In the genomic region with DNA sequence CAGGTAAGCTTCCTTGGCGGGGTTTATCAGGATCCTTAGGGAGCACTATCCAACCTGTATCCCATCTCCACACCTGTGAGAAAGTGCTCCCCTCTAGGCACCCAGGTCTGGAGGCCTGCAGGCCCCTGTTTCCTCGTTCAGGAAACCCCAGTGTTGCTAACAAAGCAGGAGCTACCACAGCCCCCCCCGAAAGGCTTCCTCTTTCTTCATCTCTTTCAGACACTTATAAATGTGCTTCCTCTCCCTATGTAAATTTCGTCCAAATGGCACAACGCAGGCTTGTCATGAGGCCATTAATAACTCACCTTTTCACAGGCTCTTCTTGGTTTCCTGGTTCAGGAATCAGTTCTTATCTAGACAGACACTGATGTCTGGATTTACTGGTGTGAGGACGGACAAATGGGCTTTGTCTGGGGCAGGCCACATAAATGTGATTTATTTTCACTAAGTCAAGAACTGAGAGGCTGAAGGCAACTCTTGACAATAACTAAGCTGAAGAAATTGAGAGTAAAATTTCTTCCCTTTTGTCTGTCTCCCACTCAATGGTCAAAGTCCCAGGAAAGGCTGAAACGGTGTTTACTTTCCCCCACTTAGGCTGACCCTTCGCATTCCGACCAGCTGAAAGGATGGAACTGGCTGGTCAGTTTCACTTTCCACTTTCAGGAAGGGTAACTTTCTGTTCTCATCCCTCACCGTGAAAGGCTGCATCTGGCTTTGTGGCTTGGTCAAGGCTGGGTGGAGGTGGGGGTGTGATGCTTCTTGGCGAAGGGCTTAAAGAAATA, we compare ENCODE assay signal across 1 cellular context.
A peak's percentile ranks its signal among the peaks of the same experiment; 100 is the strongest.
TF ChIP-seq lines count a peak whose summit lies in the region.

No MANE protein-coding gene starts in this region.

TF ChIP-seq in HepG2, 621 proteins besides CTCF, POLR2A, EP300 and RAD21 (continued from another document and continues in another):
- TF ChIP-seq, protein P1, sequence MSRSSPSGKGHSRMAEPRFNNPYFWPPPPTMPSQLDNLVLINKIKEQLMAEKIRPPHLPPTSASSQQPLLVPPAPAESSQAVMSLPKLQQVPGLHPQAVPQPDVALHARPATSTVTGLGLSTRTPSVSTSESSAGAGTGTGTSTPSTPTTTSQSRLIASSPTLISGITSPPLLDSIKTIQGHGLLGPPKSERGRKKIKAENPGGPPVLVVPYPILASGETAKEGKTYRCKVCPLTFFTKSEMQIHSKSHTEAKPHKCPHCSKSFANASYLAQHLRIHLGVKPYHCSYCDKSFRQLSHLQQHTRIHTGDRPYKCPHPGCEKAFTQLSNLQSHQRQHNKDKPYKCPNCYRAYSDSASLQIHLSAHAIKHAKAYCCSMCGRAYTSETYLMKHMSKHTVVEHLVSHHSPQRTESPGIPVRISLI (CRISPR knock-in tag; IDR thresholded peaks at IDR 0.05; ENCODE audit: borderline replicate concordance): peak; percentile 49; the same call in 1 of the 2 replicates
- TF ChIP-seq, protein P2, sequence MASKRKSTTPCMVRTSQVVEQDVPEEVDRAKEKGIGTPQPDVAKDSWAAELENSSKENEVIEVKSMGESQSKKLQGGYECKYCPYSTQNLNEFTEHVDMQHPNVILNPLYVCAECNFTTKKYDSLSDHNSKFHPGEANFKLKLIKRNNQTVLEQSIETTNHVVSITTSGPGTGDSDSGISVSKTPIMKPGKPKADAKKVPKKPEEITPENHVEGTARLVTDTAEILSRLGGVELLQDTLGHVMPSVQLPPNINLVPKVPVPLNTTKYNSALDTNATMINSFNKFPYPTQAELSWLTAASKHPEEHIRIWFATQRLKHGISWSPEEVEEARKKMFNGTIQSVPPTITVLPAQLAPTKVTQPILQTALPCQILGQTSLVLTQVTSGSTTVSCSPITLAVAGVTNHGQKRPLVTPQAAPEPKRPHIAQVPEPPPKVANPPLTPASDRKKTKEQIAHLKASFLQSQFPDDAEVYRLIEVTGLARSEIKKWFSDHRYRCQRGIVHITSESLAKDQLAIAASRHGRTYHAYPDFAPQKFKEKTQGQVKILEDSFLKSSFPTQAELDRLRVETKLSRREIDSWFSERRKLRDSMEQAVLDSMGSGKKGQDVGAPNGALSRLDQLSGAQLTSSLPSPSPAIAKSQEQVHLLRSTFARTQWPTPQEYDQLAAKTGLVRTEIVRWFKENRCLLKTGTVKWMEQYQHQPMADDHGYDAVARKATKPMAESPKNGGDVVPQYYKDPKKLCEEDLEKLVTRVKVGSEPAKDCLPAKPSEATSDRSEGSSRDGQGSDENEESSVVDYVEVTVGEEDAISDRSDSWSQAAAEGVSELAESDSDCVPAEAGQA (IDR thresholded peaks at IDR 0.05; ENCODE audit: low read depth): no peak; the same call in 1 of the 2 replicates
- TF ChIP-seq, protein P2 (CRISPR knock-in tag; IDR thresholded peaks at IDR 0.05; ENCODE audit: borderline replicate concordance): no peak
- TF ChIP-seq MAZ (IDR thresholded peaks at IDR 0.05; ENCODE audit: borderline replicate concordance, low read depth, low read length) (no peak), MAZ (CRISPR knock-in tag; IDR thresholded peaks at IDR 0.05; ENCODE audit: low read depth) (0 out of 2 replicates have a peak, but pooled peaks have one; percentile 26), RBAK (CRISPR knock-in tag; IDR thresholded peaks at IDR 0.05) (no peak), SOX13 (IDR thresholded peaks at IDR 0.05) (peak; percentile 68; the same call in 1 of the 2 replicates), SOX13 (CRISPR knock-in tag; conservative IDR thresholded peaks at IDR 0.05 in 1 of 2, IDR thresholded peaks at IDR 0.05 in 1 of 2) (peak in 1 of 2 experiments; percentile 91; a peak in 2 of 4 replicates), DPF2 (CRISPR knock-in tag; IDR thresholded peaks at IDR 0.05; ENCODE audit: borderline replicate concordance, low read depth) (peak; percentile 77; the same call in 1 of the 2 replicates), TAF15 (IDR thresholded peaks at IDR 0.05; ENCODE audit: low read depth, low read length, poor library complexity, severe bottlenecking) (no peak), NCOA2 (CRISPR knock-in tag; IDR thresholded peaks at IDR 0.05) (no peak), ZNF264 (CRISPR knock-in tag; IDR thresholded peaks at IDR 0.05) (no peak), ZNF331 (CRISPR knock-in tag; IDR thresholded peaks at IDR 0.05) (peak; percentile 75; the same call in 1 of the 2 replicates), ZFP37 (CRISPR knock-in tag; IDR thresholded peaks at IDR 0.05; ENCODE audit: borderline replicate concordance) (no peak), CREB1 (IDR thresholded peaks at IDR 0.05) (no peak), CREB1 (CRISPR knock-in tag; IDR thresholded peaks at IDR 0.05) (peak; percentile 37; the same call in 1 of the 2 replicates), KLF16 (CRISPR knock-in tag; IDR thresholded peaks at IDR 0.05) (no peak), BORCS8-MEF2B (CRISPR knock-in tag; IDR thresholded peaks at IDR 0.05) (0 out of 2 replicates have a peak, but pooled peaks have one; percentile 4)
- TF ChIP-seq, protein P3, sequence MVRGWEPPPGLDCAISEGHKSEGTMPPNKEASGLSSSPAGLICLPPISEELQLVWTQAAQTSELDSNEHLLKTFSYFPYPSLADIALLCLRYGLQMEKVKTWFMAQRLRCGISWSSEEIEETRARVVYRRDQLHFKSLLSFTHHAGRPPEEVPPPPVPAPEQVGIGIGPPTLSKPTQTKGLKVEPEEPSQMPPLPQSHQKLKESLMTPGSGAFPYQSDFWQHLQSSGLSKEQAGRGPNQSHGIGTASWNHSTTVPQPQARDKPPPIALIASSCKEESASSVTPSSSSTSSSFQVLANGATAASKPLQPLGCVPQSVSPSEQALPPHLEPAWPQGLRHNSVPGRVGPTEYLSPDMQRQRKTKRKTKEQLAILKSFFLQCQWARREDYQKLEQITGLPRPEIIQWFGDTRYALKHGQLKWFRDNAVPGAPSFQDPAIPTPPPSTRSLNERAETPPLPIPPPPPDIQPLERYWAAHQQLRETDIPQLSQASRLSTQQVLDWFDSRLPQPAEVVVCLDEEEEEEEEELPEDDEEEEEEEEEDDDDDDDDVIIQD (CRISPR knock-in tag; IDR thresholded peaks at IDR 0.05; ENCODE audit: low read depth): peak; percentile 43; the same call in 1 of the 2 replicates
- TF ChIP-seq, protein P4, sequence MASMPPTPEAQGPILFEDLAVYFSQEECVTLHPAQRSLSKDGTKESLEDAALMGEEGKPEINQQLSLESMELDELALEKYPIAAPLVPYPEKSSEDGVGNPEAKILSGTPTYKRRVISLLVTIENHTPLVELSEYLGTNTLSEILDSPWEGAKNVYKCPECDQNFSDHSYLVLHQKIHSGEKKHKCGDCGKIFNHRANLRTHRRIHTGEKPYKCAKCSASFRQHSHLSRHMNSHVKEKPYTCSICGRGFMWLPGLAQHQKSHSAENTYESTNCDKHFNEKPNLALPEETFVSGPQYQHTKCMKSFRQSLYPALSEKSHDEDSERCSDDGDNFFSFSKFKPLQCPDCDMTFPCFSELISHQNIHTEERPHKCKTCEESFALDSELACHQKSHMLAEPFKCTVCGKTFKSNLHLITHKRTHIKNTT (CRISPR knock-in tag; IDR thresholded peaks at IDR 0.05): no peak
- TF ChIP-seq, protein P5, sequence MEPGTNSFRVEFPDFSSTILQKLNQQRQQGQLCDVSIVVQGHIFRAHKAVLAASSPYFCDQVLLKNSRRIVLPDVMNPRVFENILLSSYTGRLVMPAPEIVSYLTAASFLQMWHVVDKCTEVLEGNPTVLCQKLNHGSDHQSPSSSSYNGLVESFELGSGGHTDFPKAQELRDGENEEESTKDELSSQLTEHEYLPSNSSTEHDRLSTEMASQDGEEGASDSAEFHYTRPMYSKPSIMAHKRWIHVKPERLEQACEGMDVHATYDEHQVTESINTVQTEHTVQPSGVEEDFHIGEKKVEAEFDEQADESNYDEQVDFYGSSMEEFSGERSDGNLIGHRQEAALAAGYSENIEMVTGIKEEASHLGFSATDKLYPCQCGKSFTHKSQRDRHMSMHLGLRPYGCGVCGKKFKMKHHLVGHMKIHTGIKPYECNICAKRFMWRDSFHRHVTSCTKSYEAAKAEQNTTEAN (CRISPR knock-in tag; conservative IDR thresholded peaks at IDR 0.05): no peak
- TF ChIP-seq, protein P6, sequence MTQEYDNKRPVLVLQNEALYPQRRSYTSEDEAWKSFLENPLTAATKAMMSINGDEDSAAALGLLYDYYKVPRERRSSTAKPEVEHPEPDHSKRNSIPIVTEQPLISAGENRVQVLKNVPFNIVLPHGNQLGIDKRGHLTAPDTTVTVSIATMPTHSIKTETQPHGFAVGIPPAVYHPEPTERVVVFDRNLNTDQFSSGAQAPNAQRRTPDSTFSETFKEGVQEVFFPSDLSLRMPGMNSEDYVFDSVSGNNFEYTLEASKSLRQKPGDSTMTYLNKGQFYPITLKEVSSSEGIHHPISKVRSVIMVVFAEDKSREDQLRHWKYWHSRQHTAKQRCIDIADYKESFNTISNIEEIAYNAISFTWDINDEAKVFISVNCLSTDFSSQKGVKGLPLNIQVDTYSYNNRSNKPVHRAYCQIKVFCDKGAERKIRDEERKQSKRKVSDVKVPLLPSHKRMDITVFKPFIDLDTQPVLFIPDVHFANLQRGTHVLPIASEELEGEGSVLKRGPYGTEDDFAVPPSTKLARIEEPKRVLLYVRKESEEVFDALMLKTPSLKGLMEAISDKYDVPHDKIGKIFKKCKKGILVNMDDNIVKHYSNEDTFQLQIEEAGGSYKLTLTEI (CRISPR knock-in tag; conservative IDR thresholded peaks at IDR 0.05): no peak
- TF ChIP-seq, protein P7, sequence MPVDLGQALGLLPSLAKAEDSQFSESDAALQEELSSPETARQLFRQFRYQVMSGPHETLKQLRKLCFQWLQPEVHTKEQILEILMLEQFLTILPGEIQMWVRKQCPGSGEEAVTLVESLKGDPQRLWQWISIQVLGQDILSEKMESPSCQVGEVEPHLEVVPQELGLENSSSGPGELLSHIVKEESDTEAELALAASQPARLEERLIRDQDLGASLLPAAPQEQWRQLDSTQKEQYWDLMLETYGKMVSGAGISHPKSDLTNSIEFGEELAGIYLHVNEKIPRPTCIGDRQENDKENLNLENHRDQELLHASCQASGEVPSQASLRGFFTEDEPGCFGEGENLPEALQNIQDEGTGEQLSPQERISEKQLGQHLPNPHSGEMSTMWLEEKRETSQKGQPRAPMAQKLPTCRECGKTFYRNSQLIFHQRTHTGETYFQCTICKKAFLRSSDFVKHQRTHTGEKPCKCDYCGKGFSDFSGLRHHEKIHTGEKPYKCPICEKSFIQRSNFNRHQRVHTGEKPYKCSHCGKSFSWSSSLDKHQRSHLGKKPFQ (CRISPR knock-in tag; IDR thresholded peaks at IDR 0.05; ENCODE audit: insufficient replicate concordance): no peak
- TF ChIP-seq, protein P8, sequence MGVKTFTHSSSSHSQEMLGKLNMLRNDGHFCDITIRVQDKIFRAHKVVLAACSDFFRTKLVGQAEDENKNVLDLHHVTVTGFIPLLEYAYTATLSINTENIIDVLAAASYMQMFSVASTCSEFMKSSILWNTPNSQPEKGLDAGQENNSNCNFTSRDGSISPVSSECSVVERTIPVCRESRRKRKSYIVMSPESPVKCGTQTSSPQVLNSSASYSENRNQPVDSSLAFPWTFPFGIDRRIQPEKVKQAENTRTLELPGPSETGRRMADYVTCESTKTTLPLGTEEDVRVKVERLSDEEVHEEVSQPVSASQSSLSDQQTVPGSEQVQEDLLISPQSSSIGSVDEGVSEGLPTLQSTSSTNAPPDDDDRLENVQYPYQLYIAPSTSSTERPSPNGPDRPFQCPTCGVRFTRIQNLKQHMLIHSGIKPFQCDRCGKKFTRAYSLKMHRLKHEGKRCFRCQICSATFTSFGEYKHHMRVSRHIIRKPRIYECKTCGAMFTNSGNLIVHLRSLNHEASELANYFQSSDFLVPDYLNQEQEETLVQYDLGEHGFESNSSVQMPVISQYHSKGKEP (CRISPR knock-in tag; IDR thresholded peaks at IDR 0.05): no peak
- TF ChIP-seq, protein P9, sequence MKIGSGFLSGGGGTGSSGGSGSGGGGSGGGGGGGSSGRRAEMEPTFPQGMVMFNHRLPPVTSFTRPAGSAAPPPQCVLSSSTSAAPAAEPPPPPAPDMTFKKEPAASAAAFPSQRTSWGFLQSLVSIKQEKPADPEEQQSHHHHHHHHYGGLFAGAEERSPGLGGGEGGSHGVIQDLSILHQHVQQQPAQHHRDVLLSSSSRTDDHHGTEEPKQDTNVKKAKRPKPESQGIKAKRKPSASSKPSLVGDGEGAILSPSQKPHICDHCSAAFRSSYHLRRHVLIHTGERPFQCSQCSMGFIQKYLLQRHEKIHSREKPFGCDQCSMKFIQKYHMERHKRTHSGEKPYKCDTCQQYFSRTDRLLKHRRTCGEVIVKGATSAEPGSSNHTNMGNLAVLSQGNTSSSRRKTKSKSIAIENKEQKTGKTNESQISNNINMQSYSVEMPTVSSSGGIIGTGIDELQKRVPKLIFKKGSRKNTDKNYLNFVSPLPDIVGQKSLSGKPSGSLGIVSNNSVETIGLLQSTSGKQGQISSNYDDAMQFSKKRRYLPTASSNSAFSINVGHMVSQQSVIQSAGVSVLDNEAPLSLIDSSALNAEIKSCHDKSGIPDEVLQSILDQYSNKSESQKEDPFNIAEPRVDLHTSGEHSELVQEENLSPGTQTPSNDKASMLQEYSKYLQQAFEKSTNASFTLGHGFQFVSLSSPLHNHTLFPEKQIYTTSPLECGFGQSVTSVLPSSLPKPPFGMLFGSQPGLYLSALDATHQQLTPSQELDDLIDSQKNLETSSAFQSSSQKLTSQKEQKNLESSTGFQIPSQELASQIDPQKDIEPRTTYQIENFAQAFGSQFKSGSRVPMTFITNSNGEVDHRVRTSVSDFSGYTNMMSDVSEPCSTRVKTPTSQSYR (CRISPR knock-in tag; IDR thresholded peaks at IDR 0.05; ENCODE audit: borderline replicate concordance): peak; percentile 55; the same call in 1 of the 2 replicates
- TF ChIP-seq, protein P10, sequence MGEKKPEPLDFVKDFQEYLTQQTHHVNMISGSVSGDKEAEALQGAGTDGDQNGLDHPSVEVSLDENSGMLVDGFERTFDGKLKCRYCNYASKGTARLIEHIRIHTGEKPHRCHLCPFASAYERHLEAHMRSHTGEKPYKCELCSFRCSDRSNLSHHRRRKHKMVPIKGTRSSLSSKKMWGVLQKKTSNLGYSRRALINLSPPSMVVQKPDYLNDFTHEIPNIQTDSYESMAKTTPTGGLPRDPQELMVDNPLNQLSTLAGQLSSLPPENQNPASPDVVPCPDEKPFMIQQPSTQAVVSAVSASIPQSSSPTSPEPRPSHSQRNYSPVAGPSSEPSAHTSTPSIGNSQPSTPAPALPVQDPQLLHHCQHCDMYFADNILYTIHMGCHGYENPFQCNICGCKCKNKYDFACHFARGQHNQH (CRISPR knock-in tag; IDR thresholded peaks at IDR 0.05): no peak
